ENCODE assay signal across 10 cellular contexts in genomic region chr13:62014299-62014698, GRCh38.
DNase-seq lines count a peak whose midpoint lies in the region; ATAC-seq and TF ChIP-seq lines count a peak whose summit lies in the region.
"Had no signal": no experiment of that assay in that cellular context is flagged by ENCODE, and none has a peak within 500 bp of the region (broad histone marks: within the 10 kb centered on the region; RNA-seq: fewer than 3 reads in every experiment).

No MANE protein-coding gene starts in this region.

- no peaks in the 10 kb centered on the region for H3K36me3 Mint-ChIP-seq in activated naive CD4-positive, alpha-beta T cell treated with anti-CD3 and anti-CD28 coated beads, Interleukin-2, amount 50 U/mL, for 72 hours
- no peaks in the 10 kb centered on the region for H3K36me3 Mint-ChIP-seq in glutamatergic neuron (ENCODE audit: unreplicated experiment)

- no peak for TF ChIP-seq CTCF in glutamatergic neuron (IDR thresholded peaks at IDR 0.05; ENCODE audit: partially characterized antibody, unreplicated experiment)

- H3K27me3 Mint-ChIP-seq in glutamatergic neuron (ENCODE audit: unreplicated experiment), result no peaks in the 10 kb centered on the region

- no peak for ATAC-seq in activated naive CD4-positive, alpha-beta T cell treated with anti-CD3 and anti-CD28 coated beads, Interleukin-2, amount 50 U/mL, for 72 hours
- no peak for ATAC-seq in GM18870 (IDR thresholded peaks at IDR 0.05; ENCODE audit: unreplicated experiment)
- no peak for ATAC-seq in GM21825 (IDR thresholded peaks at IDR 0.05; ENCODE audit: unreplicated experiment)

- DNase-seq in DMS153 treated with DMSO at 0.1 percent for 48 hours (lab: John Stamatoyannopoulos, UW; ENCODE audit: unreplicated experiment), result peak; percentile 11
- DNase-seq in NCI-H1092 treated with DMSO at 0.1 percent for 48 hours (lab: John Stamatoyannopoulos, UW), result peak; percentile 70
- peak; percentile 56 for DNase-seq in SK-N-MC (ENCODE audit: low read depth, low spot score)
- peak; percentile 55 for DNase-seq in left kidney (ENCODE audit: low read depth, low spot score)
- DNase-seq in activated naive CD4-positive, alpha-beta T cell treated with anti-CD3 and anti-CD28 coated beads, Interleukin-2, amount 50 U/mL, for 72 hours (ENCODE audit: low spot score in 2 of 2), result no peak
- DNase-seq in glutamatergic neuron, result no peak
- DNase-seq: stimulated activated CD4-positive, alpha-beta T cell treated with anti-CD3 and anti-CD28 coated beads, Interleukin-15, amount 100 ng/mL, for 24 hours had no signal

- no peak overlapping the region for H3K27ac Mint-ChIP-seq in activated naive CD4-positive, alpha-beta T cell treated with anti-CD3 and anti-CD28 coated beads, Interleukin-2, amount 50 U/mL, for 72 hours
- no peak overlapping the region for H3K27ac Mint-ChIP-seq in glutamatergic neuron (ENCODE audit: unreplicated experiment)

- no peaks in the 10 kb centered on the region for H3K9me3 ChIP-seq in SK-N-MC (ENCODE audit: low read depth, low read length)
- H3K9me3 ChIP-seq: esophagus muscularis mucosa had no signal

- no peak overlapping the region for H3K9ac ChIP-seq in SK-N-MC (ENCODE audit: insufficient read length)

- H3K4me3 ChIP-seq in SK-N-MC, result no peak overlapping the region
- H3K4me3 ChIP-seq: esophagus muscularis mucosa had no signal

- peaks cover 0 to 3% of the 10 kb centered on the region in 2 donors for H3K9me3 Mint-ChIP-seq in activated naive CD4-positive, alpha-beta T cell treated with anti-CD3 and anti-CD28 coated beads, Interleukin-2, amount 50 U/mL, for 72 hours
- H3K9me3 Mint-ChIP-seq in glutamatergic neuron (ENCODE audit: unreplicated experiment), result no peaks in the 10 kb centered on the region

- H3K4me1 Mint-ChIP-seq in glutamatergic neuron (ENCODE audit: low read depth, unreplicated experiment), result no peaks in the 10 kb centered on the region

- H3K36me3 ChIP-seq in SK-N-MC (ENCODE audit: insufficient read depth, low read length), result no peaks in the 10 kb centered on the region
- H3K36me3 ChIP-seq: esophagus muscularis mucosa had no signal

- no peak overlapping the region for H3K4me3 Mint-ChIP-seq in glutamatergic neuron (ENCODE audit: unreplicated experiment)

- no peak overlapping the region for H3K27ac ChIP-seq in SK-N-MC
- H3K27ac ChIP-seq: esophagus muscularis mucosa had no signal

Comparison
In these comparisons a context has a peak if more than half of its experiments do, and no peak if none do; other contexts are left out.
1. DNase-seq: peak in DMS153 treated with DMSO at 0.1 percent for 48 hours (single experiment), NCI-H1092 treated with DMSO at 0.1 percent for 48 hours (single experiment), SK-N-MC (single experiment) and left kidney (single experiment); none in activated naive CD4-positive, alpha-beta T cell treated with anti-CD3 and anti-CD28 coated beads, Interleukin-2, amount 50 U/mL, for 72 hours (0 of 2) and glutamatergic neuron (single experiment).